ENCODE assay signal across 6 cellular contexts in the genomic region with DNA sequence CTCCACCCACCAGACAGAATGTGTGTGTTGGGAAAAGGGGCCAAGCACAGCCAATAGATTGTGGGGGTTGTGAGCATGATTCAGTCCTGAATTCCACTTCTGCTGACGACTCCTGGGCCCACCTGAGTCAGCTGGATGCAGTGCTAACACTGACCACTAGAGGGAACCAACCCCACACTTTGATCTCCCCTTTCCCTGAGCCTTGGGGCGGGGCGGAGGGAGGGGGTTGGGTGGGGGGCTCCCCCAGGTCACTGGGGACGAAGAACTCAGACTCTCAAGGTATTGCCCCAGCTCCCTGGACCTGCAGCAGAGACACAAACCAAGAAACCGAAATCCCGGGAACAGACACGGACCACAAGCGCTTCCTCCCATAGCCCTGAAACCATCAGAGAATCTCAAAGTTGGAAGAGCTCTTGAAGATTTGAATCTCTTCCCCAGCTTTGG. TPM values are rescaled to one million over a fixed set of nuclear protein-coding genes. Genes with fewer than 3 reads are reported as not detected.
DNase-seq lines count a peak whose midpoint lies in the region; ATAC-seq and FAIRE-seq lines count a peak whose summit lies in the region.

No MANE protein-coding gene starts in this region.

- FAIRE-seq in small intestine (lab: Jason Lieb, UNC) = no peak

- H3K9me3 ChIP-seq in small intestine (ENCODE audit: control insufficient read depth, low read depth) = no peaks in the 10 kb centered on the region

- H3K4me3 ChIP-seq in H7 (ENCODE audit: insufficient read depth, low read depth, low read length) = no peak overlapping the region
- no peak overlapping the region for H3K4me3 ChIP-seq in small intestine (ENCODE audit: low read depth in 1 of 2, low read length in 2 of 2)

- H3K27me3 ChIP-seq in H7 (ENCODE audit: control insufficient read depth, insufficient read depth, low read length) (peaks cover 4% of the 10 kb centered on the region; the same call in 1 of the 2 replicates), small intestine (ENCODE audit: control insufficient read depth in 2 of 2, insufficient read depth in 2 of 2, low read length in 2 of 2) (no peaks in the 10 kb centered on the region)

- H3K36me3 ChIP-seq in H7 (replicated peaks; ENCODE audit: control insufficient read depth, insufficient read depth, low read length) (no peaks in the 10 kb centered on the region), small intestine (ENCODE audit: control insufficient read depth in 2 of 2, insufficient read depth in 2 of 2, low read length in 2 of 2) (no peaks in the 10 kb centered on the region)

- ATAC-seq in HG02798 (IDR thresholded peaks at IDR 0.05; ENCODE audit: poor library complexity, unreplicated experiment) (no peak), HG03521 (IDR thresholded peaks at IDR 0.05; ENCODE audit: unreplicated experiment) (no peak)

- no peak overlapping the region for H3K27ac ChIP-seq in small intestine (ENCODE audit: low read depth in 1 of 2, low read length in 1 of 2)

- DNase-seq in H7 (peak; percentile 89), T1000 (lab: John Stamatoyannopoulos, UW) (peak; percentile 15), ecto neural progenitor cell (ENCODE audit: low spot score) (peak; percentile 84), small intestine (peak; percentile 10)

- H3K4me1 ChIP-seq in small intestine (ENCODE audit: control insufficient read depth in 2 of 2, insufficient read depth in 1 of 2, low read depth in 1 of 2, low read length in 1 of 2) = no peaks in the 10 kb centered on the region

- WGBS in small intestine, 3 donors = 41 to 47% (median 41%) methylated on average over 7 to 8 of the region's 8 CpGs

RNA-seq across cellular contexts. Expression of a gene that starts 0.6 kb away (rescaled TPM):
- not detected in 2 replicates for total RNA-seq in H7 (2014; rRNA removed; shearing (Covaris generic))
- polyA plus RNA-seq in small intestine = not detected

RNA-seq across cellular contexts. Expression of a gene that starts 7.0 kb away (rescaled TPM):
- total RNA-seq in H7 (2014; rRNA removed; shearing (Covaris generic)) = not detected in 2 replicates
- polyA plus RNA-seq in small intestine = not detected

RNA-seq across cellular contexts. Expression of a gene that starts 15.3 kb away (rescaled TPM):
- total RNA-seq in H7 (2014; rRNA removed; shearing (Covaris generic)) = 0.30 TPM in 1 of 2 replicates, not detected in the other
- polyA plus RNA-seq in small intestine = not detected

RNA-seq across cellular contexts. Expression of a gene that starts 20.5 kb away (rescaled TPM):
- 2.4 and 2.6 TPM in 2 replicates for total RNA-seq in H7 (2014; rRNA removed; shearing (Covaris generic))
- 1 to 10 TPM in 2 of 3 donors, under 1 TPM in 1; 0.45 to 8.7 (median 4.6) TPM for polyA plus RNA-seq in small intestine

RNA-seq across cellular contexts. Expression of a gene that starts 29.9 kb away (rescaled TPM):
- total RNA-seq in H7 (2014; rRNA removed; shearing (Covaris generic)) = not detected in 2 replicates
- not detected for polyA plus RNA-seq in small intestine

Comparison
In these comparisons a context has a peak if more than half of its experiments do, and no peak if none do; other contexts are left out.
1. DNase-seq: peak in every context shown above with its lines; median percentile 89 in H7; 84 in ecto neural progenitor cell; 15 in T1000; 10 in small intestine.